Comparison of ENCODE assay signal across 31 cellular contexts in genomic region chr20:63265891-63266515, GRCh38. TPM values are rescaled to one million over a fixed set of nuclear protein-coding genes. Genes with fewer than 3 reads are reported as not detected.
DNase-seq lines count a peak whose midpoint lies in the region; ATAC-seq and TF ChIP-seq lines count a peak whose summit lies in the region.
"Had no signal": no experiment of that assay in that cellular context is flagged by ENCODE, and none has a peak within 500 bp of the region (broad histone marks: within the 10 kb centered on the region; RNA-seq: fewer than 3 reads in every experiment).

No MANE protein-coding gene starts in this region.

- peaks cover 2 to 12% (median 8%) of the 10 kb centered on the region in 3 donors for H3K4me1 Mint-ChIP-seq in CD8-positive, alpha-beta memory T cell

- no peak overlapping the region for H3K9ac ChIP-seq in IMR-90 (ENCODE audit: low read depth, low read length)

- no peak overlapping the region for H3K27ac Mint-ChIP-seq in CD8-positive, alpha-beta memory T cell
- H3K27ac Mint-ChIP-seq: activated naive CD4-positive, alpha-beta T cell treated with anti-CD3 and anti-CD28 coated beads, Interleukin-2, amount 50 U/mL, for 72 hours; naive B cell had no signal

- H3K36me3 Mint-ChIP-seq in CD8-positive, alpha-beta memory T cell: no peaks in the 10 kb centered on the region
- H3K36me3 Mint-ChIP-seq: activated naive CD4-positive, alpha-beta T cell treated with anti-CD3 and anti-CD28 coated beads, Interleukin-2, amount 50 U/mL, for 72 hours; naive B cell had no signal

- intact Hi-C loops in IMR-90 (cut with micrococcal nuclease) (no loop called here), psoas muscle (cut with DNase I) (no loop called here)

- no peak overlapping the region for H2AFZ ChIP-seq in IMR-90 (replicated peaks; ENCODE audit: low read length, poor library complexity)

- no peak overlapping the region for H2BK5ac ChIP-seq in IMR-90 (ENCODE audit: low read depth, low read length, poor library complexity, severe bottlenecking)

- no peak overlapping the region for H2AK5ac ChIP-seq in IMR-90 (ENCODE audit: low read depth, low read length)

- BruUV-seq in IMR-90 (replicated peaks; lab: Mats Ljungman, UMichigan): no TSS peak

- CTCF ChIA-PET in IMR-90 (lab: Yijun Ruan, JAX): no interaction called here
- CTCF ChIA-PET in CD8-positive, alpha-beta memory T cell (lab: Charles Lee): no interaction called here

- H3K9me3 Mint-ChIP-seq in CD8-positive, alpha-beta memory T cell: no peaks in the 10 kb centered on the region
- H3K9me3 Mint-ChIP-seq: activated naive CD4-positive, alpha-beta T cell treated with anti-CD3 and anti-CD28 coated beads, Interleukin-2, amount 50 U/mL, for 72 hours had no signal

- H2BK15ac ChIP-seq in IMR-90 (ENCODE audit: low read depth, low read length): no peak overlapping the region

- no peak overlapping the region for H3K4me2 ChIP-seq in IMR-90 (ENCODE audit: low read depth, low read length)

- no peak overlapping the region for H4K8ac ChIP-seq in IMR-90 (ENCODE audit: low read depth in 2 of 2, low read length in 2 of 2)

- H3K79me1 ChIP-seq in IMR-90 (ENCODE audit: low read depth in 1 of 2, low read length in 2 of 2): no peaks in the 10 kb centered on the region

- H3K9me1 ChIP-seq in IMR-90 (ENCODE audit: insufficient read depth, low read length): no peaks in the 10 kb centered on the region

- H3K4me3 Mint-ChIP-seq in CD8-positive, alpha-beta memory T cell: no peak overlapping the region
- H3K4me3 Mint-ChIP-seq: naive B cell had no signal

- H3K4ac ChIP-seq in IMR-90 (ENCODE audit: low read depth, low read length): no peak overlapping the region

- H3K27me3 ChIP-seq in IMR-90 (ENCODE audit: control insufficient read depth, insufficient read depth, low read length) (peaks cover 45% of the 10 kb centered on the region), psoas muscle (ENCODE audit: insufficient read depth in 3 of 3, low read length in 2 of 3) (peaks cover 0 to 69% (median 2%) of the 10 kb centered on the region in 3 donors)
- H3K27me3 ChIP-seq in CD8-positive, alpha-beta memory T cell (ENCODE audit: insufficient read depth, low read length, poor library complexity, severe bottlenecking): no peaks in the 10 kb centered on the region
- H3K27me3 ChIP-seq: ovary had no signal

- H3K14ac ChIP-seq in IMR-90 (replicated peaks; ENCODE audit: low read depth, low read length): no peak overlapping the region

- H4K20me1 ChIP-seq in IMR-90 (ENCODE audit: insufficient read depth, low read length): no peaks in the 10 kb centered on the region

- POLR2A ChIA-PET in IMR-90 (lab: Charles Lee; ENCODE audit: unreplicated experiment): no interaction called here
- POLR2A ChIA-PET in CD8-positive, alpha-beta memory T cell (lab: Charles Lee): no interaction called here

- H3K27me3 Mint-ChIP-seq in CD8-positive, alpha-beta memory T cell: peaks cover 13 to 35% of the 10 kb centered on the region in 2 donors

- no peak overlapping the region for H2BK120ac ChIP-seq in IMR-90 (ENCODE audit: low read depth, low read length)

- TF ChIP-seq POLR2A in IMR-90 (IDR thresholded peaks at IDR 0.05; ENCODE audit: low read depth, low read length): no peak

- H2BK20ac ChIP-seq in IMR-90 (ENCODE audit: low read depth, low read length): no peak overlapping the region

- TF ChIP-seq RAD21 in IMR-90 (IDR thresholded peaks at IDR 0.05; ENCODE audit: low read length): no peak

- no peak overlapping the region for H3K23ac ChIP-seq in IMR-90 (ENCODE audit: low read depth, low read length)

- ATAC-seq in IMR-90 (ENCODE audit: low read depth): peak; percentile 46
- peak; percentile 55 to 88 (median 82) for ATAC-seq in psoas muscle
- ATAC-seq in HG03175 (IDR thresholded peaks at IDR 0.05; ENCODE audit: unreplicated experiment): no peak
- ATAC-seq: activated naive CD4-positive, alpha-beta T cell treated with anti-CD3 and anti-CD28 coated beads, Interleukin-2, amount 50 U/mL, for 72 hours; PC-3; right cardiac atrium had no signal

- in situ Hi-C loops in IMR-90 (cut with MboI; ENCODE audit: low sequenced_read_pairs): no loop called here

- no peak overlapping the region for H2AK9ac ChIP-seq in IMR-90 (replicated peaks; ENCODE audit: low read depth, low read length, poor library complexity)

- no peak overlapping the region for H4K5ac ChIP-seq in IMR-90 (ENCODE audit: low read depth, low read length)

- no peak overlapping the region for H3K56ac ChIP-seq in IMR-90 (ENCODE audit: extremely low read depth, insufficient read depth, low read length)

- DNase-seq in AG10803 (ENCODE audit: low read depth) (peak; percentile 83), IMR-90 (peak; percentile 43), fibroblast of gingiva (ENCODE audit: low read depth) (peak; percentile 78), psoas muscle (no peak), NCI-H446 (lab: John Stamatoyannopoulos, UW) (no peak), substantia nigra (lab: John Stamatoyannopoulos, UW) (no peak)
- DNase-seq in CD8-positive, alpha-beta memory T cell: no peak
- DNase-seq: activated CD4-positive, alpha-beta T cell treated with anti-CD3 and anti-CD28 coated beads for 48 hours; AML-193; DMS53; effector CD8-positive, alpha-beta T cell; erythroblast; kidney glomerular epithelial cell; naive B cell; NCI-H1105; NCI-H2029 treated with DMSO at 0.1 percent for 48 hours; NCI-H446 treated with DMSO at 0.1 percent for 48 hours; ovary; PC-3; right cardiac atrium; SIG-M5; stimulated activated CD4-positive, alpha-beta T cell treated with anti-CD3 and anti-CD28 coated beads, Interleukin-15, amount 100 ng/mL, for 24 hours; stimulated activated CD8-positive, alpha-beta memory T cell treated with anti-CD3 and anti-CD28 coated beads, Interleukin-4, amount 100 ng/mL, for 48 hours had no signal

- dilution Hi-C loops in IMR-90 (cut with HindIII; ENCODE audit: low sequenced_read_pairs, unreplicated experiment): no loop called here

- no peak overlapping the region for H4K91ac ChIP-seq in IMR-90 (ENCODE audit: insufficient read depth, low read depth, low read length)

- H3K9me3 ChIP-seq in IMR-90 (ENCODE audit: control insufficient read depth, insufficient read depth, low read length) (no peaks in the 10 kb centered on the region), psoas muscle (no peaks in the 10 kb centered on the region)
- no peaks in the 10 kb centered on the region for H3K9me3 ChIP-seq in CD8-positive, alpha-beta memory T cell (ENCODE audit: low read length)
- H3K9me3 ChIP-seq: ovary had no signal

- no peaks in the 10 kb centered on the region; the same call in 1 of the 2 replicates for H3K4me1 ChIP-seq in IMR-90 (ENCODE audit: control insufficient read depth, insufficient read depth, low read length)
- H3K4me1 ChIP-seq in psoas muscle: peaks cover 6% of the 10 kb centered on the region
- no peaks in the 10 kb centered on the region for H3K4me1 ChIP-seq in CD8-positive, alpha-beta memory T cell (ENCODE audit: insufficient read depth, low read length)

- WGBS in IMR-90 (ENCODE audit: extremely low coverage in 2 of 2, insufficient read length in 1 of 2), 2 experiments: 56% methylated on average over 4 of the region's 12 CpGs; no CpG with 5 or more reads in 1 of the 2 experiments
- WGBS in psoas muscle, 3 donors: 27 to 34% (median 34%) methylated on average over 12 of the region's 12 CpGs

- H3K36me3 ChIP-seq in IMR-90 (ENCODE audit: control insufficient read depth, insufficient read depth, low read length) (no peaks in the 10 kb centered on the region), psoas muscle (ENCODE audit: insufficient read depth in 1 of 2, low read depth in 1 of 2) (no peaks in the 10 kb centered on the region)
- H3K36me3 ChIP-seq in CD8-positive, alpha-beta memory T cell (ENCODE audit: insufficient read depth, low read length): no peaks in the 10 kb centered on the region
- H3K36me3 ChIP-seq: ovary had no signal

- H3K27ac ChIP-seq in IMR-90 (ENCODE audit: insufficient read depth, low read length) (no peak overlapping the region), psoas muscle (no peak overlapping the region), substantia nigra (ENCODE audit: low read depth, low read length, poor library complexity, severe bottlenecking) (no peak overlapping the region)
- no peak overlapping the region for H3K27ac ChIP-seq in CD8-positive, alpha-beta memory T cell (ENCODE audit: low read depth, low read length)
- H3K27ac ChIP-seq: HL-60, ovary had no signal

- no peak overlapping the region for H3K4me3 ChIP-seq in AG10803 (ENCODE audit: low read length)
- H3K4me3 ChIP-seq in IMR-90 (ENCODE audit: insufficient read depth, low read depth, low read length): no peak overlapping the region
- H3K4me3 ChIP-seq in psoas muscle: no peak overlapping the region
- H3K4me3 ChIP-seq in CD8-positive, alpha-beta memory T cell (ENCODE audit: low read length): no peak overlapping the region
- H3K4me3 ChIP-seq: ovary had no signal

- TF ChIP-seq CTCF in AG10803 (conservative IDR thresholded peaks at IDR 0.05; ENCODE audit: low read length) (no peak), IMR-90 (conservative IDR thresholded peaks at IDR 0.05; ENCODE audit: low read depth, low read length) (no peak), psoas muscle (IDR thresholded peaks at IDR 0.05) (no peak)

- no peak overlapping the region for H3K18ac ChIP-seq in IMR-90 (ENCODE audit: low read depth, low read length)

RNA-seq across cellular contexts. Expression of gene ARFGAP1, which starts 6.6 kb away (rescaled TPM):
- 54.7 and 59.1 TPM in 2 replicates for total RNA-seq in IMR-90 (2012; rRNA removed)
- 194 and 203 TPM in 2 replicates for polyA plus RNA-seq in IMR-90 (2012; rRNA removed)
- 96.9 and 108 TPM in 2 replicates for polyA plus RNA-seq in IMR-90 (2012; cell fraction: cytosol; rRNA removed)
- polyA plus RNA-seq in IMR-90 (2012; cell fraction: nucleus; rRNA removed; ENCODE audit: low replicate concordance): 1,020 and 2,202 TPM in 2 replicates
- 10 to 100 TPM; 19.9 to 42.2 (median 25.5) TPM for total RNA-seq in psoas muscle
- polyA plus RNA-seq in psoas muscle: 10 to 100 TPM; 22.3 to 42.0 (median 30.4) TPM
- total RNA-seq in CD8-positive, alpha-beta memory T cell: 10 to 100 TPM; 71.0 to 77.5 TPM
- 22.7 TPM for polyA plus RNA-seq in CD8-positive, alpha-beta memory T cell

RNA-seq across cellular contexts. Expression of gene NKAIN4, which starts 11.7 kb away (rescaled TPM):
- not detected in 2 replicates for total RNA-seq in IMR-90 (2012; rRNA removed)
- polyA plus RNA-seq in IMR-90 (2012; rRNA removed): not detected in 2 replicates
- polyA plus RNA-seq in IMR-90 (2012; cell fraction: cytosol; rRNA removed): not detected in 2 replicates
- polyA plus RNA-seq in IMR-90 (2012; cell fraction: nucleus; rRNA removed; ENCODE audit: low replicate concordance): not detected in 2 replicates
- not detected for total RNA-seq in psoas muscle
- polyA plus RNA-seq in psoas muscle: not detected
- total RNA-seq in CD8-positive, alpha-beta memory T cell: not detected
- not detected for polyA plus RNA-seq in CD8-positive, alpha-beta memory T cell
- total RNA-seq: activated naive CD4-positive, alpha-beta T cell treated with anti-CD3 and anti-CD28 coated beads, Interleukin-2, amount 50 U/mL, for 72 hours; H4; PC-3; right cardiac atrium; T-helper 1 cell treated with Interleukin-12 subunit alpha and Interleukin-12 subunit beta and Interleukin-4 antibody, amounts not matched to agents 30 ng/mL and 1 ng/mL, for 36 hours; ureter had no signal
- polyA plus RNA-seq: ovary, right cardiac atrium had no signal

RNA-seq across cellular contexts. Expression of gene COL20A1, which starts 27.0 kb away (rescaled TPM):
- total RNA-seq in IMR-90 (2012; rRNA removed) (not detected in 2 replicates), psoas muscle (not detected)
- polyA plus RNA-seq in IMR-90 (2012; rRNA removed) (not detected in 2 replicates), psoas muscle (under 1 TPM in 2 of 3 donors, not detected in 1; 0.08 to 0.09 TPM)
- polyA plus RNA-seq in IMR-90 (2012; cell fraction: cytosol; rRNA removed): not detected in 2 replicates
- polyA plus RNA-seq in IMR-90 (2012; cell fraction: nucleus; rRNA removed; ENCODE audit: low replicate concordance): 0.07 and 0.10 TPM in 2 replicates
- total RNA-seq in CD8-positive, alpha-beta memory T cell: under 1 TPM in 1 of 2 experiments, not detected in 1; 0.04 TPM
- polyA plus RNA-seq in CD8-positive, alpha-beta memory T cell: not detected
- total RNA-seq: chondrocyte, glomerular endothelial cell, PC-3, right cardiac atrium, ureter had no signal
- polyA plus RNA-seq: right cardiac atrium had no signal

RNA-seq across cellular contexts. Expression of gene BIRC7, which starts 30.3 kb away (rescaled TPM):
- total RNA-seq in IMR-90 (2012; rRNA removed): not detected in 2 replicates
- not detected in 2 replicates for polyA plus RNA-seq in IMR-90 (2012; rRNA removed)
- 0.02 TPM in 1 of 2 replicates, not detected in the other for polyA plus RNA-seq in IMR-90 (2012; cell fraction: cytosol; rRNA removed)
- not detected in 2 replicates for polyA plus RNA-seq in IMR-90 (2012; cell fraction: nucleus; rRNA removed; ENCODE audit: low replicate concordance)
- not detected for total RNA-seq in psoas muscle
- polyA plus RNA-seq in psoas muscle: under 1 TPM in 1 of 3 donors, not detected in 2; 0.04 TPM
- not detected for total RNA-seq in CD8-positive, alpha-beta memory T cell
- polyA plus RNA-seq in CD8-positive, alpha-beta memory T cell: not detected
- total RNA-seq: PC-3; right cardiac atrium; T-helper 1 cell treated with Interleukin-12 subunit alpha and Interleukin-12 subunit beta and Interleukin-4 antibody, amounts not matched to agents 30 ng/mL and 1 ng/mL, for 36 hours had no signal
- polyA plus RNA-seq: ovary, right cardiac atrium had no signal

RNA-seq across cellular contexts. Expression of gene YTHDF1, which starts 50.1 kb away (rescaled TPM):
- total RNA-seq in IMR-90 (2012; rRNA removed) (10.9 and 13.9 TPM in 2 replicates), psoas muscle (10 to 100 TPM; 36.0 to 52.1 (median 48.0) TPM)
- polyA plus RNA-seq in IMR-90 (2012; rRNA removed) (21.3 and 22.6 TPM in 2 replicates), psoas muscle (10 to 100 TPM; 27.4 to 51.8 (median 28.9) TPM)
- 11.8 and 17.6 TPM in 2 replicates for polyA plus RNA-seq in IMR-90 (2012; cell fraction: cytosol; rRNA removed)
- 28.4 and 31.6 TPM in 2 replicates for polyA plus RNA-seq in IMR-90 (2012; cell fraction: nucleus; rRNA removed; ENCODE audit: low replicate concordance)
- 10 to 100 TPM; 47.0 to 47.5 TPM for total RNA-seq in CD8-positive, alpha-beta memory T cell
- polyA plus RNA-seq in CD8-positive, alpha-beta memory T cell: 43.1 TPM

Comparison
In these comparisons a context has a peak if more than half of its experiments do, and no peak if none do; other contexts are left out.
1. DNase-seq: peak in AG10803 (single experiment), IMR-90 (single experiment) and fibroblast of gingiva (single experiment); none in psoas muscle (0 of 2), NCI-H446 (0 of 2), substantia nigra (0 of 49) and CD8-positive, alpha-beta memory T cell (0 of 5).